In genomic region chr3:45656575-45657363, GRCh38 we compare ENCODE assay signal across 1 cellular context.
A peak's percentile ranks its signal among the peaks of the same experiment; 100 is the strongest.
TF ChIP-seq lines count a peak whose summit lies in the region.

No MANE protein-coding gene starts in this region.

TF ChIP-seq in HepG2, 621 proteins besides CTCF, POLR2A, EP300 and RAD21 (continued from another document and continues in another):
- TF ChIP-seq NR2F6 (IDR thresholded peaks at IDR 0.05) (no peak), NR2F6 (CRISPR knock-in tag; IDR thresholded peaks at IDR 0.05) (peak; percentile 11; the same call in 1 of the 2 replicates), ZBTB20 (CRISPR knock-in tag; IDR thresholded peaks at IDR 0.05; ENCODE audit: borderline replicate concordance, low read depth) (no peak), FOXC1 (CRISPR knock-in tag; IDR thresholded peaks at IDR 0.05; ENCODE audit: borderline replicate concordance) (no peak), MTF2 (CRISPR knock-in tag; IDR thresholded peaks at IDR 0.05; ENCODE audit: borderline replicate concordance) (no peak), ZSCAN22 (CRISPR knock-in tag; IDR thresholded peaks at IDR 0.05) (peak; percentile 66; the same call in 1 of the 2 replicates), ZNF784 (CRISPR knock-in tag; IDR thresholded peaks at IDR 0.05; ENCODE audit: borderline replicate concordance) (no peak), ZNF282 (IDR thresholded peaks at IDR 0.05; ENCODE audit: partially characterized antibody) (no peak), KMT2B (CRISPR knock-in tag; IDR thresholded peaks at IDR 0.05) (no peak), NFE2L2 (IDR thresholded peaks at IDR 0.05; ENCODE audit: low read length) (no peak), SATB2 (CRISPR knock-in tag; IDR thresholded peaks at IDR 0.05) (no peak), MTF1 (CRISPR knock-in tag; IDR thresholded peaks at IDR 0.05) (no peak), CBFB (CRISPR knock-in tag; IDR thresholded peaks at IDR 0.05) (no peak), ZNF33A (CRISPR knock-in tag; IDR thresholded peaks at IDR 0.05; ENCODE audit: borderline replicate concordance) (no peak), ZNF256 (CRISPR knock-in tag; conservative IDR thresholded peaks at IDR 0.05) (no peak), ZBTB3 (CRISPR knock-in tag; IDR thresholded peaks at IDR 0.05; ENCODE audit: borderline replicate concordance, low read depth) (no peak), FOXA3 (CRISPR knock-in tag; IDR thresholded peaks at IDR 0.05) (peak; percentile 95), CREBL2 (CRISPR knock-in tag; IDR thresholded peaks at IDR 0.05; ENCODE audit: borderline replicate concordance) (no peak), GLMP (CRISPR knock-in tag; IDR thresholded peaks at IDR 0.05; ENCODE audit: borderline replicate concordance) (no peak), ZNF773 (CRISPR knock-in tag; IDR thresholded peaks at IDR 0.05; ENCODE audit: borderline replicate concordance) (no peak), MXI1 (IDR thresholded peaks at IDR 0.05; ENCODE audit: borderline replicate concordance, low read depth, low read length) (no peak), HOXD1 (CRISPR knock-in tag; IDR thresholded peaks at IDR 0.05) (no peak), ATRX (CRISPR knock-in tag; IDR thresholded peaks at IDR 0.05; ENCODE audit: borderline replicate concordance) (no peak), MIER2 (CRISPR knock-in tag; IDR thresholded peaks at IDR 0.05) (no peak), HINFP (CRISPR knock-in tag; IDR thresholded peaks at IDR 0.05; ENCODE audit: low read depth) (no peak), SIN3B (IDR thresholded peaks at IDR 0.05; ENCODE audit: low read length) (no peak), LBX2 (CRISPR knock-in tag; IDR thresholded peaks at IDR 0.05; ENCODE audit: borderline replicate concordance) (no peak), SMAD1 (CRISPR knock-in tag; IDR thresholded peaks at IDR 0.05; ENCODE audit: borderline replicate concordance, low read depth) (no peak), TFDP1 (CRISPR knock-in tag; IDR thresholded peaks at IDR 0.05; ENCODE audit: borderline replicate concordance) (no peak), AGO1 (IDR thresholded peaks at IDR 0.05; ENCODE audit: low read depth, low read length, poor library complexity, severe bottlenecking) (no peak), ZNF639 (CRISPR knock-in tag; conservative IDR thresholded peaks at IDR 0.05) (no peak), ZFYVE20 (CRISPR knock-in tag; IDR thresholded peaks at IDR 0.05; ENCODE audit: borderline replicate concordance, low read depth) (no peak), TEAD2 (CRISPR knock-in tag; IDR thresholded peaks at IDR 0.05) (no peak), SMC3 (IDR thresholded peaks at IDR 0.05; ENCODE audit: low read length) (peak; percentile 99), ZNF772 (CRISPR knock-in tag; IDR thresholded peaks at IDR 0.05) (no peak), ZNF12 (CRISPR knock-in tag; IDR thresholded peaks at IDR 0.05) (no peak), ZNF280D (CRISPR knock-in tag; IDR thresholded peaks at IDR 0.05) (no peak), ZNF205 (CRISPR knock-in tag; IDR thresholded peaks at IDR 0.05) (no peak), GABPA (IDR thresholded peaks at IDR 0.05; ENCODE audit: low read depth, low read length) (no peak), GABPA (CRISPR knock-in tag; IDR thresholded peaks at IDR 0.05; ENCODE audit: low read depth) (no peak), DMAP1 (CRISPR knock-in tag; IDR thresholded peaks at IDR 0.05) (0 out of 2 replicates have a peak, but pooled peaks have one; percentile 37), ZNF501 (CRISPR knock-in tag; IDR thresholded peaks at IDR 0.05) (peak; percentile 47; the same call in 1 of the 2 replicates), ZNF761 (CRISPR knock-in tag; conservative IDR thresholded peaks at IDR 0.05) (no peak), HNF1B (CRISPR knock-in tag; IDR thresholded peaks at IDR 0.05) (peak; percentile 62; the same call in 1 of the 2 replicates), BRCA1 (CRISPR knock-in tag; IDR thresholded peaks at IDR 0.05) (no peak), ZNF432 (CRISPR knock-in tag; IDR thresholded peaks at IDR 0.05; ENCODE audit: borderline replicate concordance) (no peak), NFRKB (IDR thresholded peaks at IDR 0.05) (no peak), ZNF20 (CRISPR knock-in tag; IDR thresholded peaks at IDR 0.05) (no peak), RARG (CRISPR knock-in tag; IDR thresholded peaks at IDR 0.05; ENCODE audit: low read depth) (no peak), ZBTB8A (CRISPR knock-in tag; IDR thresholded peaks at IDR 0.05; ENCODE audit: borderline replicate concordance, low read depth) (no peak), ZSCAN25 (CRISPR knock-in tag; IDR thresholded peaks at IDR 0.05) (no peak), KDM2A (CRISPR knock-in tag; IDR thresholded peaks at IDR 0.05; ENCODE audit: borderline replicate concordance, low read depth) (no peak; the same call in 1 of the 2 replicates), ZNF557 (CRISPR knock-in tag; IDR thresholded peaks at IDR 0.05) (no peak), PPARG (CRISPR knock-in tag; conservative IDR thresholded peaks at IDR 0.05) (0 out of 2 replicates have a peak, but pooled peaks have one; percentile 23), RFX5 (IDR thresholded peaks at IDR 0.05; ENCODE audit: low read depth, low read length) (no peak), ERF (CRISPR knock-in tag; IDR thresholded peaks at IDR 0.05) (0 out of 2 replicates have a peak, but pooled peaks have one; percentile 16), HNRNPUL1 (IDR thresholded peaks at IDR 0.05; ENCODE audit: low read depth, low read length) (no peak), IRF9 (CRISPR knock-in tag; IDR thresholded peaks at IDR 0.05; ENCODE audit: borderline replicate concordance) (no peak)
